1 cellular context compared by ENCODE assay signal in the genomic region with DNA sequence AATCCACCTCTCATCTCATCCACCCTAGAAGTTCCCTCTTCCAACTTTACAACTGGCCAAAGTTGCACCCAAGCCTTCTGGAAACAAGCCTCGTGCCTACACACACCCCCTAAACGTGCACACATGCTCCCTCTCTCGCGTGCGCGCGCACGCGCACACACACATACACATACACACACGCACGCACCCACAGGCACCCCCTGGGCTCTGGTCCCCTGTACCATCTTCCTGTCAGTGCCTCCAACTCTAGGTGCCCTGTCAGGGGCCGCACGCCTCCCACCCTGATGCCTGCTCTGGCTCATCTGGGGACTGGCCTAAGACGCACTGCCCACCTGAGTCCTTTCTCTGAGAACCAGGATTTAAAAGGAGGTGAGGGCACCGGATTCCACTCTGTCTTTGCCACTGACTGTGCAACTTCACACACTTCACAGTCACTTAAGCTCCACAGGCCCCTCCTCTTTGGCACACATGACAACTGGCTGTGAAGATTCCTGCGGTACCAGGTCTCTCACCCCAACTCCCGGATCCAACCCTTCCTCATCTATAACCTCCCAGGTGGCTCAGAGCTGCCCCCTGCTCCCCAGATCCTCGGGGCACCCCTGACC.
TF ChIP-seq lines count a peak whose summit lies in the region.

No MANE protein-coding gene starts in this region.

TF ChIP-seq in GM23338, 12 proteins besides CTCF, POLR2A, EP300 and RAD21:
- TF ChIP-seq EZH2phosphoT487 (IDR thresholded peaks at IDR 0.05; ENCODE audit: unreplicated experiment) (no peak), ZNF331 (CRISPR knock-in tag; IDR thresholded peaks at IDR 0.05; ENCODE audit: low read depth) (no peak), ETS1 (IDR thresholded peaks at IDR 0.05) (no peak), ZNF114 (CRISPR knock-in tag; IDR thresholded peaks at IDR 0.05) (no peak), POLR2AphosphoS5 (IDR thresholded peaks at IDR 0.05; ENCODE audit: low read depth) (no peak)
